In genomic region chr12:93763746-93764147, GRCh38 we compare ENCODE assay signal across 17 cellular contexts.
DNase-seq lines count a peak whose midpoint lies in the region; ATAC-seq and TF ChIP-seq lines count a peak whose summit lies in the region.
"Had no signal": no experiment of that assay in that cellular context is flagged by ENCODE, and none has a peak within 500 bp of the region (broad histone marks: within the 10 kb centered on the region; RNA-seq: fewer than 3 reads in every experiment).

No MANE protein-coding gene starts in this region.

- no peak overlapping the region for H3K4me3 Mint-ChIP-seq in GM23338
- no peak overlapping the region for H3K4me3 Mint-ChIP-seq in mesothelial cell of epicardium
- no peak overlapping the region for H3K4me3 Mint-ChIP-seq in activated CD4-positive, alpha-beta memory T cell treated with anti-CD3 and anti-CD28 coated beads for 36 hours

- POLR2A ChIA-PET in activated CD4-positive, alpha-beta memory T cell treated with anti-CD3 and anti-CD28 coated beads for 36 hours (lab: Charles Lee) = no interaction called here

- TF ChIP-seq CTCF in GM23338 (conservative IDR thresholded peaks at IDR 0.05; ENCODE audit: low read depth in 2 of 2) = peak; percentile 29 to 58; a peak in 3 of 4 replicates
- no peak for TF ChIP-seq CTCF in mesothelial cell of epicardium (IDR thresholded peaks at IDR 0.05; ENCODE audit: unreplicated experiment)
- TF ChIP-seq CTCF in osteoblast (IDR thresholded peaks at IDR 0.05; ENCODE audit: extremely low read depth, low read depth, low read length) = no peak

- peaks cover 8% of the 10 kb centered on the region for H3K4me1 ChIP-seq in GM23338 (ENCODE audit: insufficient read depth)
- H3K4me1 ChIP-seq in osteoblast (ENCODE audit: insufficient read depth, low read length) = peaks cover 30% of the 10 kb centered on the region

- H3K27ac Mint-ChIP-seq in GM23338 (no peak overlapping the region), mesothelial cell of epicardium (peak overlapping the region; percentile 4)
- H3K27ac Mint-ChIP-seq in activated CD4-positive, alpha-beta memory T cell treated with anti-CD3 and anti-CD28 coated beads for 36 hours = no peak overlapping the region

- H2AFZ ChIP-seq in GM23338 = no peak overlapping the region
- H2AFZ ChIP-seq in osteoblast (ENCODE audit: low read length) = no peak overlapping the region

- H3K27me3 ChIP-seq in GM23338 (ENCODE audit: insufficient read depth) (no peaks in the 10 kb centered on the region), osteoblast (ENCODE audit: insufficient read depth, low read length) (no peaks in the 10 kb centered on the region)
- H3K27me3 ChIP-seq: ovary, upper lobe of left lung had no signal

- DNase-seq in GM23338 (ENCODE audit: low spot score) (peak; percentile 41), NCI-H69 (lab: John Stamatoyannopoulos, UW) (peak; percentile 57), astrocyte of the hippocampus (ENCODE audit: low read depth, low spot score) (peak; percentile 68), mesothelial cell of epicardium (ENCODE audit: low spot score in 2 of 2, unreplicated experiment in 2 of 2) (no peak), NCI-H510A treated with DMSO at 0.1 percent for 48 hours (lab: John Stamatoyannopoulos, UW) (no peak), osteoblast (ENCODE audit: insufficient read length, low spot score, missing footprints) (no peak)
- no peak for DNase-seq in activated CD4-positive, alpha-beta memory T cell treated with anti-CD3 and anti-CD28 coated beads for 36 hours
- DNase-seq: CD4-positive, alpha-beta memory T cell; central memory CD4-positive, alpha-beta T cell; effector memory CD4-positive, alpha-beta T cell; lower lobe of right lung; NCI-H1436; NCI-H2171 treated with DMSO at 0.1 percent for 48 hours; ovary; upper lobe of left lung had no signal

- H3K79me2 ChIP-seq in GM23338 (replicated peaks; ENCODE audit: insufficient read depth) (no peaks in the 10 kb centered on the region), osteoblast (ENCODE audit: insufficient read depth, low read length) (no peaks in the 10 kb centered on the region)

- intact Hi-C loops in activated CD4-positive, alpha-beta memory T cell treated with anti-CD3 and anti-CD28 coated beads for 36 hours (cut with micrococcal nuclease) = no loop called here

- CTCF ChIA-PET in activated CD4-positive, alpha-beta memory T cell treated with anti-CD3 and anti-CD28 coated beads for 36 hours (lab: Charles Lee) = interaction anchor here (5.4 to 6.1 kb wide), 2 partner anchors 337 to 338 kb away, joined by 44 to 211 read pairs; no protein-coding TSS in a partner anchor

- H3K27ac ChIP-seq in GM23338 (ENCODE audit: low read depth) = no peak overlapping the region
- H3K27ac ChIP-seq in osteoblast (ENCODE audit: low read depth, low read length) = no peak overlapping the region
- H3K27ac ChIP-seq: lower lobe of right lung, ovary, upper lobe of left lung had no signal

- peaks cover 3% of the 10 kb centered on the region for H3K27me3 Mint-ChIP-seq in GM23338 (ENCODE audit: insufficient read depth, low read depth, poor library complexity)
- H3K27me3 Mint-ChIP-seq in mesothelial cell of epicardium (ENCODE audit: low read depth) = no peaks in the 10 kb centered on the region
- H3K27me3 Mint-ChIP-seq in activated CD4-positive, alpha-beta memory T cell treated with anti-CD3 and anti-CD28 coated beads for 36 hours = no peaks in the 10 kb centered on the region
- H3K27me3 Mint-ChIP-seq: CD4-positive, alpha-beta memory T cell had no signal

- no peaks in the 10 kb centered on the region for H3K9me3 ChIP-seq in osteoblast (ENCODE audit: low read depth, low read length)
- H3K9me3 ChIP-seq: lower lobe of right lung, ovary, upper lobe of left lung had no signal

- H3K36me3 ChIP-seq in GM23338 (ENCODE audit: insufficient read depth) (no peaks in the 10 kb centered on the region), osteoblast (ENCODE audit: insufficient read depth, low read length) (no peaks in the 10 kb centered on the region)
- H3K36me3 ChIP-seq: lower lobe of right lung, ovary, upper lobe of left lung had no signal

- no peaks in the 10 kb centered on the region for H3K9me3 Mint-ChIP-seq in GM23338
- no peaks in the 10 kb centered on the region for H3K9me3 Mint-ChIP-seq in mesothelial cell of epicardium
- H3K9me3 Mint-ChIP-seq in activated CD4-positive, alpha-beta memory T cell treated with anti-CD3 and anti-CD28 coated beads for 36 hours = no peaks in the 10 kb centered on the region
- H3K9me3 Mint-ChIP-seq: CD4-positive, alpha-beta memory T cell had no signal

- H3K4me3 ChIP-seq in GM23338 = no peak overlapping the region
- no peak overlapping the region for H3K4me3 ChIP-seq in osteoblast (ENCODE audit: insufficient read depth, low read length)
- H3K4me3 ChIP-seq: lower lobe of right lung, ovary, upper lobe of left lung had no signal

- ATAC-seq in GM23338 (peak; percentile 37; the same call in 2 of the 3 replicates), HG03095 (IDR thresholded peaks at IDR 0.05; ENCODE audit: unreplicated experiment) (no peak)
- ATAC-seq: activated CD4-positive, CD25-positive, alpha-beta regulatory T cell treated with anti-CD3 and anti-CD28 coated beads, Interleukin-2, amount 50 U/mL, for 24 hours; lower lobe of right lung had no signal

- H3K4me1 Mint-ChIP-seq in GM23338 = peaks cover 26% of the 10 kb centered on the region
- H3K4me1 Mint-ChIP-seq in mesothelial cell of epicardium = peaks cover 50% of the 10 kb centered on the region
- H3K4me1 Mint-ChIP-seq in activated CD4-positive, alpha-beta memory T cell treated with anti-CD3 and anti-CD28 coated beads for 36 hours (ENCODE audit: low read depth) = peaks cover 33% of the 10 kb centered on the region

- H3K9me2 ChIP-seq in GM23338 (ENCODE audit: insufficient read depth) = no peaks in the 10 kb centered on the region

- no peaks in the 10 kb centered on the region for H3F3A ChIP-seq in GM23338 (replicated peaks; ENCODE audit: low read depth)

- H4K20me1 ChIP-seq in GM23338 (replicated peaks; ENCODE audit: insufficient read depth) = no peaks in the 10 kb centered on the region
- no peaks in the 10 kb centered on the region for H4K20me1 ChIP-seq in osteoblast (ENCODE audit: insufficient read depth, low read length)

- H3K4me2 ChIP-seq in GM23338 (no peak overlapping the region), osteoblast (ENCODE audit: insufficient read depth, low read length) (no peak overlapping the region)

- H3K36me3 Mint-ChIP-seq in GM23338 (ENCODE audit: low read depth) (no peaks in the 10 kb centered on the region), mesothelial cell of epicardium (no peaks in the 10 kb centered on the region)
- no peaks in the 10 kb centered on the region for H3K36me3 Mint-ChIP-seq in activated CD4-positive, alpha-beta memory T cell treated with anti-CD3 and anti-CD28 coated beads for 36 hours
- H3K36me3 Mint-ChIP-seq: CD4-positive, alpha-beta memory T cell had no signal

Comparison
In these comparisons a context has a peak if more than half of its experiments do, and no peak if none do; other contexts are left out.
1. DNase-seq: peak in GM23338 (single experiment), NCI-H69 (single experiment) and astrocyte of the hippocampus (single experiment); none in mesothelial cell of epicardium (0 of 2), activated CD4-positive, alpha-beta memory T cell treated with anti-CD3 and anti-CD28 coated beads for 36 hours (single experiment), NCI-H510A treated with DMSO at 0.1 percent for 48 hours (single experiment) and osteoblast (single experiment).
2. CTCF ChIP-seq: peak in GM23338 (2 of 2); none in mesothelial cell of epicardium (single experiment) and osteoblast (single experiment).